Comparison of ENCODE assay signal across 8 cellular contexts in the genomic region with DNA sequence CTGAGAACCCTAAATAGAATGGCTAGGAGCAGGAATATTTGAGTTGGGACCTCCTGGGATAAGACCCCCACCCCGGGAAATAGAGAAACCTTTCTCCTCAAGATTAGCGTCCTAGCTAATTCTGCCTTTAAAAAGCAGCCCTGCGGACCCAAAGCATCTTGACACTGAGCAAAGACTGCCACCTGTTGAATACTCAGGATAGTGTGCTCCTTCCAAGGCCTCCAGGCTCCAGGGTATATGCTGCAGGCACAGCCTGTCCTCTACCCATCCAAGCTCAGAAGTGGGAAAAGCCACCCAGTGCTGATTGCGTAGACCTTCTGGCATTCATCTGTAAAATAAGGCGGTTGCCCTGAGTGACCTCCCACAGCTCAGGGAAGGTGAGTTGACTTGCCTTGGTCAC.
A peak's percentile ranks its signal among the peaks of the same experiment; 100 is the strongest.
DNase-seq lines count a peak whose midpoint lies in the region; ATAC-seq, FAIRE-seq and TF ChIP-seq lines count a peak whose summit lies in the region.

No MANE protein-coding gene starts in this region.

- H3K27me3 Mint-ChIP-seq in CD4-positive, alpha-beta memory T cell, result peaks cover 0 to 1% of the 10 kb centered on the region in 2 donors
- peaks cover 6% of the 10 kb centered on the region; the same call in 1 of the 2 replicates for H3K27me3 Mint-ChIP-seq in HFFc6 (ENCODE audit: insufficient read depth)

- no peaks in the 10 kb centered on the region for H3K36me3 Mint-ChIP-seq in CD4-positive, alpha-beta memory T cell
- H3K36me3 Mint-ChIP-seq in HFFc6 (ENCODE audit: low read depth), result no peaks in the 10 kb centered on the region

- H3K4me2 ChIP-seq in hepatocyte, result peak overlapping the region; percentile 56

- TF ChIP-seq CTCF in HFFc6 (IDR thresholded peaks at IDR 0.05) (peak; percentile 61; the same call in 1 of the 2 replicates), ascending aorta (IDR thresholded peaks at IDR 0.05) (peak; percentile 40 to 75 (median 57)), hepatocyte (IDR thresholded peaks at IDR 0.05; ENCODE audit: poor library complexity) (peak; percentile 81)

- H3K4me3 ChIP-seq in CD4-positive, alpha-beta memory T cell (ENCODE audit: low read length in 2 of 2), result no peak overlapping the region
- H3K4me3 ChIP-seq in ascending aorta (no peak overlapping the region), hepatocyte (no peak overlapping the region), small intestine (ENCODE audit: low read depth in 1 of 2, low read length in 2 of 2) (no peak overlapping the region)

- ATAC-seq in HG03354 (IDR thresholded peaks at IDR 0.05; ENCODE audit: poor library complexity, severe bottlenecking, unreplicated experiment), result no peak
- ATAC-seq in HG02763 (IDR thresholded peaks at IDR 0.05; ENCODE audit: unreplicated experiment), result no peak

- no peaks in the 10 kb centered on the region for H3K9me2 ChIP-seq in hepatocyte (replicated peaks; ENCODE audit: insufficient read depth)

- H3K79me2 ChIP-seq in hepatocyte, result no peaks in the 10 kb centered on the region

- H3K4me1 Mint-ChIP-seq in CD4-positive, alpha-beta memory T cell, result no peaks in the 10 kb centered on the region
- H3K4me1 Mint-ChIP-seq in HFFc6 (ENCODE audit: low read depth), result no peaks in the 10 kb centered on the region

- H3K36me3 ChIP-seq in CD4-positive, alpha-beta memory T cell (ENCODE audit: insufficient read depth, low read length), result no peaks in the 10 kb centered on the region
- H3K36me3 ChIP-seq in ascending aorta, result no peaks in the 10 kb centered on the region
- no peaks in the 10 kb centered on the region for H3K36me3 ChIP-seq in hepatocyte (replicated peaks; ENCODE audit: insufficient read depth, low read depth)
- H3K36me3 ChIP-seq in small intestine (ENCODE audit: control insufficient read depth in 2 of 2, insufficient read depth in 2 of 2, low read length in 2 of 2), result no peaks in the 10 kb centered on the region

- H3K27ac Mint-ChIP-seq in CD4-positive, alpha-beta memory T cell, result no peak overlapping the region
- H3K27ac Mint-ChIP-seq in HFFc6, result no peak overlapping the region

- H3K27ac ChIP-seq in CD4-positive, alpha-beta memory T cell (ENCODE audit: low read depth, low read length), result no peak overlapping the region
- H3K27ac ChIP-seq in ascending aorta, result no peak overlapping the region
- H3K27ac ChIP-seq in hepatocyte, result no peak overlapping the region
- no peak overlapping the region for H3K27ac ChIP-seq in small intestine (ENCODE audit: low read depth in 1 of 2, low read length in 1 of 2)

- intact Hi-C loops in CD4-positive, alpha-beta memory T cell (cut with micrococcal nuclease), result loop anchor here (2.0 to 10.0 kb wide), 2 partner anchors 480 to 1582 kb away; a partner anchor contains a TSS
- intact Hi-C loops in ascending aorta (cut with DNase I), result no loop called here

- H2AFZ ChIP-seq in hepatocyte, result no peak overlapping the region

- H3K4me3 Mint-ChIP-seq in CD4-positive, alpha-beta memory T cell, result no peak overlapping the region
- H3K4me3 Mint-ChIP-seq in HFFc6, result no peak overlapping the region

- 12% methylated on average over 5 of the region's 5 CpGs for WGBS in hepatocyte (ENCODE audit: low lambda C conversion rate, missing lambda C conversion rate)
- WGBS in small intestine, 3 donors, result 10 to 35% (median 27%) methylated on average over 5 of the region's 5 CpGs

- peaks cover 0 to 3% (median 0%) of the 10 kb centered on the region in 8 donors for H3K9me3 Mint-ChIP-seq in CD4-positive, alpha-beta memory T cell
- no peaks in the 10 kb centered on the region for H3K9me3 Mint-ChIP-seq in HFFc6

- POLR2A ChIA-PET in CD4-positive, alpha-beta memory T cell (lab: Charles Lee; ENCODE audit: partially characterized antibody), result no interaction called here

- no peaks in the 10 kb centered on the region for H4K20me1 ChIP-seq in hepatocyte (ENCODE audit: insufficient read depth, poor library complexity, severe bottlenecking)

- H3K4me1 ChIP-seq in CD4-positive, alpha-beta memory T cell (ENCODE audit: insufficient read depth, low read length), result no peaks in the 10 kb centered on the region
- H3K4me1 ChIP-seq in ascending aorta, result no peaks in the 10 kb centered on the region
- peaks cover 8% of the 10 kb centered on the region for H3K4me1 ChIP-seq in hepatocyte (ENCODE audit: insufficient read depth)
- peaks cover 0 to 4% of the 10 kb centered on the region in 2 donors for H3K4me1 ChIP-seq in small intestine (ENCODE audit: control insufficient read depth in 2 of 2, insufficient read depth in 1 of 2, low read depth in 1 of 2, low read length in 1 of 2)

- peak in 3 of 5 donors; percentile 9 to 38 (median 16) for DNase-seq in CD4-positive, alpha-beta memory T cell
- DNase-seq in HFFc6, result peak; percentile 16
- peak in 1 of 2 donors; percentile 65 for DNase-seq in ascending aorta (ENCODE audit: low spot score in 2 of 2)
- peak; percentile 88 for DNase-seq in hepatocyte (ENCODE audit: low spot score)
- peak; percentile 78 for DNase-seq in small intestine
- no peak for DNase-seq in activated CD8-positive, alpha-beta memory T cell treated with anti-CD3 and anti-CD28 coated beads, Interleukin-2, amount 50 U/mL, for 48 hours

- FAIRE-seq in small intestine (lab: Jason Lieb, UNC), result no peak

- no peaks in the 10 kb centered on the region for H3K9me3 ChIP-seq in CD4-positive, alpha-beta memory T cell (ENCODE audit: control insufficient read depth in 1 of 2, low read length in 2 of 2)
- no peaks in the 10 kb centered on the region for H3K9me3 ChIP-seq in ascending aorta
- no peaks in the 10 kb centered on the region for H3K9me3 ChIP-seq in hepatocyte (ENCODE audit: low read depth)
- no peaks in the 10 kb centered on the region for H3K9me3 ChIP-seq in small intestine (ENCODE audit: control insufficient read depth, low read depth)

- no peaks in the 10 kb centered on the region for H3K27me3 ChIP-seq in CD4-positive, alpha-beta memory T cell (ENCODE audit: insufficient read depth, low read length)
- H3K27me3 ChIP-seq in ascending aorta (no peaks in the 10 kb centered on the region), hepatocyte (no peaks in the 10 kb centered on the region), small intestine (ENCODE audit: control insufficient read depth in 2 of 2, insufficient read depth in 2 of 2, low read length in 2 of 2) (no peaks in the 10 kb centered on the region)

- CTCF ChIA-PET in CD4-positive, alpha-beta memory T cell (lab: Charles Lee; ENCODE audit: partially characterized antibody), result interaction anchor here (0.8 to 1.3 kb wide), 4 partner anchors 10 to 1584 kb away, joined by 3 to 5 read pairs (median 3); no protein-coding TSS in a partner anchor
